1 cellular context compared by ENCODE assay signal in genomic region chr3:128429751-128430150, GRCh38.
TF ChIP-seq lines count a peak whose summit lies in the region.

No MANE protein-coding gene starts in this region.

TF ChIP-seq in HepG2, 621 proteins besides CTCF, POLR2A, EP300 and RAD21:
- TF ChIP-seq MNT (IDR thresholded peaks at IDR 0.05) (peak; percentile 85), ZNF75D (CRISPR knock-in tag; IDR thresholded peaks at IDR 0.05; ENCODE audit: borderline replicate concordance) (no peak), ZNF768 (CRISPR knock-in tag; IDR thresholded peaks at IDR 0.05) (peak; percentile 68; the same call in 1 of the 2 replicates), HNF4G (IDR thresholded peaks at IDR 0.05; ENCODE audit: borderline replicate concordance, low read depth, low read length) (no peak), HNF4G (CRISPR knock-in tag; IDR thresholded peaks at IDR 0.05; ENCODE audit: borderline replicate concordance, low read depth) (no peak)
